Comparison of ENCODE assay signal across 22 cellular contexts in the genomic region with DNA sequence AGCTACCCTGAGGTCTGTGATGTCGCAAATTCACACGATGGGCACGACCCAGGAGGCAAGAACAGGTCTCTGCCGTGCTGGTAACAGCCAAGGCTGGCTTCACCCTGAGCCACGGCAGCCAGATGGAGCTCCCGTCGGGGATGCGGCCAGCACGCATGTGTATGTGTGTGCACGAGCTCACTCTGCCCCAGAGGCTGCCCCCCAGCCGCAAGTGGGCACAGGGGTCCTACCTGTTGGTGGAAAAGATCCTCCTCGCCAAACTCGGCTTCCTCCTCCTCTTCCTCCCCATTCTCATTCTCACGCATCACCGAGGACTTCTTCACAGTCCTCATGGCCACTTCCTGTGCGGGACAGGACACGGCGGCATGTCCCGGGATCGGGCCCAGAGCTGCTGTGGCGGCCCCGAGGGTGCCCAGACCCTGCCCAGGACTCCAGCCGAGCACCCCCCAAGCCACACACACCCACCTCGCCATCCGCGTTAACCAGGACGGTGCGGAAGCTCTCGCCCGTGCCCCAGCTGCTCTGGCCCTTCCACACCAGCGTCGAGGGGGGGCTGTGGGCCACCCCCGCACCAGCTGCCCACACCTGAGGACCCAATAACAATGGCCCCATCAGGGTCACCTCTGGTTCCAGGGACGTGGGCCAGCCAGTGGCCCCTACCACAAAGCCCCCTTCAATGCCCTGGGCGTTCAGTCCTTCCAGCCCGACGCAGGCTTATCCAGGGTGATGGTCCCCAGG.
"Had no signal": no experiment of that assay in that cellular context is flagged by ENCODE, and none has a peak within 500 bp of the region (broad histone marks: within the 10 kb centered on the region; RNA-seq: fewer than 3 reads in every experiment).

No MANE protein-coding gene starts in this region.

- ATAC-seq: activated CD4-positive, alpha-beta T cell treated with anti-CD3 and anti-CD28 coated beads for 36 hours; gastroesophageal sphincter; naive thymus-derived CD4-positive, alpha-beta T cell; psoas muscle; stimulated activated naive B cell treated with anti-CD40 and anti-IgM and Interleukin-4, amounts not matched to agents 10 μg/mL and 1 μg/mL and 100 μg/mL, for 72 hours had no signal

- H3K27ac ChIP-seq: adrenal gland, breast epithelium, coronary artery, epithelial cell of prostate, gastroesophageal sphincter, neural progenitor cell, psoas muscle, right atrium auricular region, skin epidermis, thoracic aorta, upper lobe of left lung had no signal

- DNase-seq: activated B cell treated with CpG ODN at 0.5 μM for 24 hours; activated CD4-positive, alpha-beta memory T cell treated with anti-CD3 and anti-CD28 coated beads for 36 hours; activated CD4-positive, alpha-beta T cell treated with anti-CD3 and anti-CD28 coated beads for 36 hours; activated gamma-delta T cell treated with Interleukin-2 at 50 U/mL for 16 hours; adrenal gland; head of caudate nucleus; naive thymus-derived CD4-positive, alpha-beta T cell; stimulated activated CD4-positive, alpha-beta T cell treated with anti-CD3 and anti-CD28 coated beads, Interleukin-2, amount 100 ng/mL, for 24 hours; stimulated activated naive B cell treated with anti-CD40 and anti-IgM and Interleukin-4, amounts not matched to agents 10 μg/mL and 1 μg/mL and 100 μg/mL, for 72 hours had no signal

- H3K27me3 Mint-ChIP-seq: activated B cell treated with CpG ODN at 0.5 μM for 24 hours; activated CD4-positive, alpha-beta memory T cell treated with anti-CD3 and anti-CD28 coated beads for 36 hours; activated CD4-positive, alpha-beta T cell treated with anti-CD3 and anti-CD28 coated beads for 36 hours; activated naive CD8-positive, alpha-beta T cell; stimulated activated naive B cell treated with anti-CD40 and anti-IgM and Interleukin-4, amounts not matched to agents 10 μg/mL and 1 μg/mL and 100 μg/mL, for 72 hours had no signal

- H3K36me3 Mint-ChIP-seq: activated naive CD8-positive, alpha-beta T cell had no signal

- H3K9me3 Mint-ChIP-seq: activated B cell treated with CpG ODN at 0.5 μM for 24 hours; activated CD4-positive, alpha-beta memory T cell treated with anti-CD3 and anti-CD28 coated beads for 36 hours; activated T-helper 1 cell treated with anti-CD3 and anti-CD28 coated beads, Interleukin-12 subunit alpha, Interleukin-12 subunit beta, Interleukin-2, Interleukin-4 antibody, amounts not matched to agents 30 ng/mL and 10 ng/mL and 1 ng/mL, durations not matched to agents 14 hours and 24 hours and 36 hours; neural progenitor cell; stimulated activated naive B cell treated with anti-CD40 and anti-IgM and Interleukin-4, amounts not matched to agents 10 μg/mL and 1 μg/mL and 100 μg/mL, for 72 hours; T-helper 1 cell treated with Interleukin-12 subunit alpha and Interleukin-12 subunit beta and Interleukin-4 antibody, amounts not matched to agents 30 μg/mL and 1 μg/mL, for 36 hours had no signal

- H3K27ac Mint-ChIP-seq: activated B cell treated with CpG ODN at 0.5 μM for 24 hours; activated CD4-positive, alpha-beta memory T cell treated with anti-CD3 and anti-CD28 coated beads for 36 hours; activated CD4-positive, alpha-beta T cell treated with anti-CD3 and anti-CD28 coated beads for 36 hours; activated naive CD8-positive, alpha-beta T cell; activated T-helper 1 cell treated with anti-CD3 and anti-CD28 coated beads, Interleukin-12 subunit alpha, Interleukin-12 subunit beta, Interleukin-2, Interleukin-4 antibody, amounts not matched to agents 30 ng/mL and 10 ng/mL and 1 ng/mL, durations not matched to agents 14 hours and 24 hours and 36 hours; neural progenitor cell; T-helper 1 cell treated with Interleukin-12 subunit alpha and Interleukin-12 subunit beta and Interleukin-4 antibody, amounts not matched to agents 30 μg/mL and 1 μg/mL, for 36 hours had no signal

- H3K4me3 Mint-ChIP-seq: activated B cell treated with CpG ODN at 0.5 μM for 24 hours; activated CD4-positive, alpha-beta memory T cell treated with anti-CD3 and anti-CD28 coated beads for 36 hours; activated CD4-positive, alpha-beta T cell treated with anti-CD3 and anti-CD28 coated beads for 36 hours; activated naive CD8-positive, alpha-beta T cell; activated T-helper 1 cell treated with anti-CD3 and anti-CD28 coated beads, Interleukin-12 subunit alpha, Interleukin-12 subunit beta, Interleukin-2, Interleukin-4 antibody, amounts not matched to agents 30 ng/mL and 10 ng/mL and 1 ng/mL, durations not matched to agents 14 hours and 24 hours and 36 hours; neural progenitor cell; stimulated activated naive B cell treated with anti-CD40 and anti-IgM and Interleukin-4, amounts not matched to agents 10 μg/mL and 1 μg/mL and 100 μg/mL, for 72 hours; T-helper 1 cell treated with Interleukin-12 subunit alpha and Interleukin-12 subunit beta and Interleukin-4 antibody, amounts not matched to agents 30 μg/mL and 1 μg/mL, for 36 hours had no signal
